15 cellular contexts compared by ENCODE assay signal in the genomic region with DNA sequence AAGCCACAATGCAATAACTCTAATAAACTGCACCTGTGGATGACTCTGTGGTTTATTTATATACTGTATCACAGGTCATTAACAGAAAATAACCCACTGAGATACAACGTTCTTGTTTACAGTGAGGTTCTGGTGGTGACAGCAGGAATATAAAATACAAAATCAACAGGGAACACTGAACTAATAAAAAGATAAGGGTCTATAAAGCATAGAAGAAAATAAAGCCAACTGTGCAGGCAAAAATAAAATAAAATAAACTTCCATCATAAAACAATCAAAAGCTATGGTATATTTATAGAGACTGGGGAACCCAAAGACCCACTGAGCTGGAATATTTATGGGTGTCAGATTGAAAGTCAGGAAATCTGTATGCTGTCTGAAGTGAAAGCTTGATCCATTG.
DNase-seq lines count a peak whose midpoint lies in the region; ATAC-seq, FAIRE-seq and TF ChIP-seq lines count a peak whose summit lies in the region.
"Had no signal": no experiment of that assay in that cellular context is flagged by ENCODE, and none has a peak within 500 bp of the region (broad histone marks: within the 10 kb centered on the region; RNA-seq: fewer than 3 reads in every experiment).

No MANE protein-coding gene starts in this region.

- H3K4me3 ChIP-seq in LNCaP clone FGC (ENCODE audit: low read depth, low read length) (no peak overlapping the region), adrenal gland (no peak overlapping the region), hepatocyte (no peak overlapping the region)
- H3K4me3 ChIP-seq: BLaER1 treated with 17β-estradiol and CSF1 and Interleukin-3, amounts not matched to agents 10 nM and 100 nM; GM23248 had no signal

- H3K4me2 ChIP-seq in hepatocyte: no peak overlapping the region
- H3K4me2 ChIP-seq: KMS-11 had no signal

- H3K27me3 ChIP-seq in adrenal gland (no peaks in the 10 kb centered on the region), hepatocyte (no peaks in the 10 kb centered on the region)
- H3K27me3 ChIP-seq: BLaER1 treated with 17β-estradiol and CSF1 and Interleukin-3, amounts not matched to agents 10 nM and 100 nM had no signal

- H3K36me3 ChIP-seq in adrenal gland (replicated peaks in 1 of 2) (no peaks in the 10 kb centered on the region), hepatocyte (replicated peaks; ENCODE audit: insufficient read depth, low read depth) (no peaks in the 10 kb centered on the region)
- H3K36me3 ChIP-seq: BLaER1 treated with 17β-estradiol and CSF1 and Interleukin-3, amounts not matched to agents 10 nM and 100 nM had no signal

- intact Hi-C loops in left colon (cut with DNase I, micrococcal nuclease) (no loop called here), adrenal gland (cut with DNase I) (no loop called here)

- TF ChIP-seq CTCF in LNCaP clone FGC (IDR thresholded peaks at IDR 0.05; ENCODE audit: control insufficient read depth, extremely low read depth, insufficient read depth) (no peak), adrenal gland (IDR thresholded peaks at IDR 0.05) (no peak), hepatocyte (IDR thresholded peaks at IDR 0.05; ENCODE audit: poor library complexity) (no peak)

- 38 to 50% (median 44%) methylated on average over 1 of the region's 1 CpG for WGBS in adrenal gland, 4 donors
- 54% methylated on average over 1 of the region's 1 CpG for WGBS in hepatocyte (ENCODE audit: low lambda C conversion rate, missing lambda C conversion rate)

- H3K79me2 ChIP-seq in hepatocyte: no peaks in the 10 kb centered on the region

- H3K27ac ChIP-seq in adrenal gland (no peak overlapping the region), hepatocyte (no peak overlapping the region)
- H3K27ac ChIP-seq: BLaER1 treated with 17β-estradiol and CSF1 and Interleukin-3, amounts not matched to agents 10 nM and 100 nM; GM23248; HL-60; KMS-11 had no signal

- no peak overlapping the region for H2AFZ ChIP-seq in hepatocyte
- H2AFZ ChIP-seq: GM23248 had no signal

- no peak for FAIRE-seq in H54 (lab: Jason Lieb, UNC)

- ATAC-seq in left colon: peak; percentile 17
- ATAC-seq: CD8-positive, alpha-beta T cell had no signal

- H3K9me3 ChIP-seq in adrenal gland (replicated peaks in 1 of 3) (no peaks in the 10 kb centered on the region), hepatocyte (ENCODE audit: low read depth) (no peaks in the 10 kb centered on the region)
- H3K9me3 ChIP-seq: BLaER1 treated with 17β-estradiol and CSF1 and Interleukin-3, amounts not matched to agents 10 nM and 100 nM had no signal

- H4K20me1 ChIP-seq in hepatocyte (ENCODE audit: insufficient read depth, poor library complexity, severe bottlenecking): no peaks in the 10 kb centered on the region
- H4K20me1 ChIP-seq: BLaER1 treated with 17β-estradiol and CSF1 and Interleukin-3, amounts not matched to agents 10 nM and 100 nM had no signal

- no peak for TF ChIP-seq POLR2A in H54 (IDR thresholded peaks at IDR 0.05; ENCODE audit: low read depth, low read length)
- no peak for TF ChIP-seq POLR2A in adrenal gland (IDR thresholded peaks at IDR 0.05)

- H3K4me1 ChIP-seq in adrenal gland (replicated peaks in 1 of 2) (no peaks in the 10 kb centered on the region), hepatocyte (ENCODE audit: insufficient read depth) (no peaks in the 10 kb centered on the region)

- H3K9me2 ChIP-seq in hepatocyte (replicated peaks; ENCODE audit: insufficient read depth): no peaks in the 10 kb centered on the region

- DNase-seq in DMS153 (lab: John Stamatoyannopoulos, UW) (peak; percentile 13), DMS79 (lab: John Stamatoyannopoulos, UW) (peak; percentile 66), LNCaP clone FGC (ENCODE audit: low read depth) (peak; percentile 84), left colon (no peak), H54 (ENCODE audit: insufficient read length, low spot score) (no peak), adrenal gland (no peak), hepatocyte (ENCODE audit: low spot score) (no peak)
- DNase-seq: Calu3; CD8-positive, alpha-beta T cell; GF-D8; GM23248; HCEC 1CT had no signal

Comparison
In these comparisons a context has a peak if more than half of its experiments do, and no peak if none do; other contexts are left out.
1. DNase-seq: peak in DMS153 (single experiment), DMS79 (single experiment) and LNCaP clone FGC (single experiment); none in left colon (0 of 2), H54 (single experiment), adrenal gland (0 of 7) and hepatocyte (single experiment).